Comparison of ENCODE assay signal across 12 cellular contexts in genomic region chr12:2283910-2284309, GRCh38.
DNase-seq lines count a peak whose midpoint lies in the region; ATAC-seq and TF ChIP-seq lines count a peak whose summit lies in the region.
"Had no signal": no experiment of that assay in that cellular context is flagged by ENCODE, and none has a peak within 500 bp of the region (broad histone marks: within the 10 kb centered on the region; RNA-seq: fewer than 3 reads in every experiment).

No MANE protein-coding gene starts in this region.

- H3K4me3 Mint-ChIP-seq in MCF 10A (ENCODE audit: unreplicated experiment) (no peak overlapping the region), mesothelial cell of epicardium (no peak overlapping the region)

- no peak for TF ChIP-seq POLR2A in breast epithelium (IDR thresholded peaks at IDR 0.05)

- no peaks in the 10 kb centered on the region for H3K36me3 ChIP-seq in breast epithelium
- no peaks in the 10 kb centered on the region for H3K36me3 ChIP-seq in aorta (ENCODE audit: control insufficient read depth in 1 of 2, insufficient read depth in 2 of 2, low read length in 1 of 2)

- no peak for TF ChIP-seq CTCF in breast epithelium (IDR thresholded peaks at IDR 0.05)
- no peak for TF ChIP-seq CTCF in MCF 10A (IDR thresholded peaks at IDR 0.05; ENCODE audit: unreplicated experiment)
- no peak for TF ChIP-seq CTCF in choroid plexus epithelial cell (conservative IDR thresholded peaks at IDR 0.05; ENCODE audit: low read depth, low read length)
- TF ChIP-seq CTCF in mesothelial cell of epicardium (IDR thresholded peaks at IDR 0.05; ENCODE audit: unreplicated experiment) = no peak

- no peaks in the 10 kb centered on the region for H3K9me3 Mint-ChIP-seq in MCF 10A (ENCODE audit: unreplicated experiment)
- peaks cover 20% of the 10 kb centered on the region for H3K9me3 Mint-ChIP-seq in mesothelial cell of epicardium

- H3K27me3 Mint-ChIP-seq in MCF 10A (ENCODE audit: insufficient read depth, unreplicated experiment) (no peaks in the 10 kb centered on the region), mesothelial cell of epicardium (ENCODE audit: low read depth) (no peaks in the 10 kb centered on the region)

- intact Hi-C loops in breast epithelium (cut with DNase I; ENCODE audit: low total_unique reads) (no loop called here), MCF 10A (cut with micrococcal nuclease) (loop anchor here (1.0 to 5.0 kb wide), 2 partner anchors 227 to 487 kb away; no protein-coding TSS in a partner anchor), aorta (cut with DNase I) (loop anchor here in 1 of 2 donors (10.0 kb wide), 1 partner anchor 301 kb away; no protein-coding TSS in a partner anchor)

- BruUV-seq in MCF 10A (replicated peaks; lab: Mats Ljungman, UMichigan) = no TSS peak

- no peak for DNase-seq in breast epithelium (ENCODE audit: low spot score in 2 of 2)
- no peak for DNase-seq in MCF 10A (ENCODE audit: unreplicated experiment)
- peak; percentile 65 for DNase-seq in choroid plexus epithelial cell (ENCODE audit: low read depth)
- no peak for DNase-seq in mesothelial cell of epicardium (ENCODE audit: low spot score in 2 of 2, unreplicated experiment in 2 of 2)
- DNase-seq in aorta = peak in 1 of 2 donors; percentile 75
- no peak for DNase-seq in activated gamma-delta T cell treated with Interleukin-2 at 50 U/mL for 16 hours
- no peak for DNase-seq in HuH-7.5 (ENCODE audit: low spot score)
- DNase-seq: ACHN; activated T-cell treated with anti-CD3 and anti-CD28 coated beads, Interleukin-2, amount 50 U/mL, for 1 hour; effector memory CD4-positive, alpha-beta T cell; stimulated activated CD4-positive, alpha-beta T cell treated with anti-CD3 and anti-CD28 coated beads, Interleukin-15, amount 100 ng/mL, for 24 hours had no signal

- peak overlapping the region; percentile 67 to 86 for H3K27ac ChIP-seq in breast epithelium
- H3K27ac ChIP-seq in aorta (ENCODE audit: low read depth in 1 of 2, low read length in 2 of 2) = peak overlapping the region in 1 of 2 donors; percentile 68

- no peak overlapping the region for H3K27ac Mint-ChIP-seq in MCF 10A (ENCODE audit: low read depth, unreplicated experiment)
- H3K27ac Mint-ChIP-seq in mesothelial cell of epicardium = peak overlapping the region; percentile 85

- no peaks in the 10 kb centered on the region for H3K9me3 ChIP-seq in breast epithelium
- H3K9me3 ChIP-seq in aorta (ENCODE audit: control insufficient read depth, low read length) = no peaks in the 10 kb centered on the region

- H3K4me1 Mint-ChIP-seq in MCF 10A (ENCODE audit: insufficient read depth, unreplicated experiment) = no peaks in the 10 kb centered on the region
- peaks cover 53% of the 10 kb centered on the region for H3K4me1 Mint-ChIP-seq in mesothelial cell of epicardium

- 6 to 7% methylated on average over 10 of the region's 10 CpGs for WGBS in aorta, 2 donors

- peak overlapping the region in 2 of 3 donors; percentile 23 to 49 for H3K4me3 ChIP-seq in breast epithelium
- H3K4me3 ChIP-seq in choroid plexus epithelial cell (ENCODE audit: low read depth, low read length) = peak overlapping the region; percentile 33
- H3K4me3 ChIP-seq in aorta (ENCODE audit: low read length in 2 of 2) = no peak overlapping the region

- H3K27me3 ChIP-seq in breast epithelium = no peaks in the 10 kb centered on the region
- no peaks in the 10 kb centered on the region for H3K27me3 ChIP-seq in aorta (ENCODE audit: control insufficient read depth in 1 of 2, insufficient read depth in 2 of 2, low read length in 1 of 2)

- peak; percentile 37 for ATAC-seq in aorta (ENCODE audit: low FRiP score)
- no peak for ATAC-seq in HG02588 (IDR thresholded peaks at IDR 0.05; ENCODE audit: unreplicated experiment)

- H3K36me3 Mint-ChIP-seq in MCF 10A (ENCODE audit: insufficient read depth, unreplicated experiment) (no peaks in the 10 kb centered on the region), mesothelial cell of epicardium (peaks cover 4% of the 10 kb centered on the region)

- H3K4me1 ChIP-seq in breast epithelium (peaks cover 10 to 39% of the 10 kb centered on the region in 2 donors), aorta (ENCODE audit: control insufficient read depth in 1 of 2, insufficient read depth in 2 of 2, low read length in 2 of 2) (peaks cover 3 to 20% of the 10 kb centered on the region in 2 donors)

- POLR2A ChIA-PET in MCF 10A (lab: Yijun Ruan, JAX) = interaction anchor here (0.6 to 0.9 kb wide), 2 partner anchors 11 to 43 kb away, joined by 3 read pairs; no protein-coding TSS in a partner anchor

- CTCF ChIA-PET in MCF 10A (lab: Yijun Ruan, JAX) = interaction anchor here (0.6 to 2.4 kb wide), 11 partner anchors 9 to 631 kb away, joined by 3 to 13 read pairs (median 3); no protein-coding TSS in a partner anchor

Comparison
In these comparisons a context has a peak if more than half of its experiments do, and no peak if none do; other contexts are left out.
1. H3K4me3 ChIP-seq: peak in breast epithelium (2 of 3) and choroid plexus epithelial cell (single experiment); none in aorta (0 of 2).